In genomic region chr15:25136119-25136518, GRCh38 we compare ENCODE assay signal across 10 cellular contexts.
DNase-seq lines count a peak whose midpoint lies in the region; ATAC-seq and TF ChIP-seq lines count a peak whose summit lies in the region.
"Had no signal": no experiment of that assay in that cellular context is flagged by ENCODE, and none has a peak within 500 bp of the region (broad histone marks: within the 10 kb centered on the region; RNA-seq: fewer than 3 reads in every experiment).

No MANE protein-coding gene starts in this region.

- H3K27ac ChIP-seq in testis: no peak overlapping the region

- no peak for ATAC-seq in GM21447 (IDR thresholded peaks at IDR 0.05; ENCODE audit: unreplicated experiment)
- ATAC-seq in GM19467 (IDR thresholded peaks at IDR 0.05; ENCODE audit: unreplicated experiment): no peak
- ATAC-seq in stimulated activated naive CD8-positive, alpha-beta T cell treated with anti-CD3 and anti-CD28 coated beads, Interleukin-15, Interleukin-2, amounts not matched to agents 100 U/mL and 50 U/mL, for 24 hours: no peak

- peak; percentile 65 for DNase-seq in NCI-H82 (lab: John Stamatoyannopoulos, UW)
- no peak for DNase-seq in NCI-H82 treated with DMSO at 0.1 percent for 48 hours (lab: John Stamatoyannopoulos, UW; ENCODE audit: unreplicated experiment)
- peak; percentile 32 for DNase-seq in OCI-M1 (lab: John Stamatoyannopoulos, UW)
- DNase-seq in fibroblast of pulmonary artery (ENCODE audit: low read depth): peak; percentile 32
- DNase-seq in testis: peak; percentile 31
- DNase-seq in stimulated activated naive CD8-positive, alpha-beta T cell treated with anti-CD3 and anti-CD28 coated beads, Interleukin-15, Interleukin-2, amounts not matched to agents 100 U/mL and 50 U/mL, for 24 hours: no peak
- DNase-seq: CD4-positive, alpha-beta memory T cell; effector CD4-positive, alpha-beta T cell had no signal

- H3K9me3 ChIP-seq in testis: no peaks in the 10 kb centered on the region

- H3K4me3 ChIP-seq in fibroblast of pulmonary artery (replicated peaks; ENCODE audit: low read depth, low read length): no peak overlapping the region
- H3K4me3 ChIP-seq in testis: no peak overlapping the region

- no peaks in the 10 kb centered on the region for H3K36me3 ChIP-seq in testis (ENCODE audit: low read depth, missing control alignments)

- H3K27me3 ChIP-seq in testis: no peaks in the 10 kb centered on the region

- H3K4me1 ChIP-seq in testis: peaks cover 6% of the 10 kb centered on the region

- whole genome bisulfite sequencing in testis, 2 donors: 71 to 76% methylated on average over 3 of the region's 3 CpGs

- TF ChIP-seq CTCF in fibroblast of pulmonary artery (IDR thresholded peaks at IDR 0.05; ENCODE audit: low read length, missing control alignments) (peak; percentile 41), testis (IDR thresholded peaks at IDR 0.05) (peak in 2 of 3 experiments; percentile 8 to 22)

- intact Hi-C loops in testis (cut with DNase I; ENCODE audit: low total_unique reads): no loop called here

- TF ChIP-seq POLR2A in testis (IDR thresholded peaks at IDR 0.05): no peak

Comparison
In these comparisons a context has a peak if more than half of its experiments do, and no peak if none do; other contexts are left out.
1. DNase-seq: peak in NCI-H82 (single experiment), OCI-M1 (single experiment), fibroblast of pulmonary artery (single experiment) and testis (single experiment); none in NCI-H82 treated with DMSO at 0.1 percent for 48 hours (single experiment) and stimulated activated naive CD8-positive, alpha-beta T cell treated with anti-CD3 and anti-CD28 coated beads, Interleukin-15, Interleukin-2, amounts not matched to agents 100 U/mL and 50 U/mL, for 24 hours (single experiment).